ENCODE assay signal across 8 cellular contexts in the genomic region with DNA sequence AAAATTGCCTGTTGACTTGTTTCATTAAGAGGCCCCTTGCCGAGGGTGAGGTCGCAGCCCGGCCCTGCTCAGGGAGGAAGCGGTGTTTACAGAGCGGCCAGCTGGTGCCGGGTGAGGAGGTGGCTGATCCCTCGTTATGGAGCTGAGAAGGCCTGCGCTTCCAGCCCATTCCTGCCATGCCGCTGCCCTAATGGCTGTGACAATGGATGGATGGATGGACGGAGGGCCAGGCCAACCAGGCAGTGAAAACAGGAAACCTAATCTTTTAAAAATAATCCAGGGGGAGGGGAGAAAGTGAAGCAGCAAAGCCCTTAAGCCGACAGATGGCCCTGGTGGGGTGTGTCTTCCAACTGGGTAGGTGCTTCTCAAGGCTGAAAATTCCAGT. TPM values are rescaled to one million over a fixed set of nuclear protein-coding genes. Genes with fewer than 3 reads are reported as not detected.
DNase-seq lines count a peak whose midpoint lies in the region; ATAC-seq lines count a peak whose summit lies in the region.

No MANE protein-coding gene starts in this region.

- no peaks in the 10 kb centered on the region for H3K9me3 ChIP-seq in mononuclear cell (ENCODE audit: low read depth, low read length)

- H3K27me3 ChIP-seq in mononuclear cell (ENCODE audit: insufficient read depth, low read length), result no peaks in the 10 kb centered on the region

- peaks cover 94% of the 10 kb centered on the region for H3K4me1 ChIP-seq in mononuclear cell (ENCODE audit: insufficient read depth, low read length)

- H3K4me1 Mint-ChIP-seq in central memory CD8-positive, alpha-beta T cell, result peaks cover 100% of the 10 kb centered on the region

- H3K36me3 Mint-ChIP-seq in central memory CD8-positive, alpha-beta T cell (ENCODE audit: insufficient read depth), result peaks cover 14% of the 10 kb centered on the region

- peak overlapping the region; percentile 68 for H3K4me3 Mint-ChIP-seq in central memory CD8-positive, alpha-beta T cell

- H3K4me3 ChIP-seq in mononuclear cell (ENCODE audit: low read length), result peak overlapping the region; percentile 19

- DNase-seq in NCI-H1417 (lab: John Stamatoyannopoulos, UW) (peak; percentile 70 to 88 (median 72)), NCI-H1417 treated with DMSO at 0.1 percent for 48 hours (lab: John Stamatoyannopoulos, UW) (no peak), NCI-H446 treated with DMSO at 0.1 percent for 48 hours (lab: John Stamatoyannopoulos, UW) (peak; percentile 56), EL (no peak), NCI-H1436 treated with DMSO at 0.1 percent for 48 hours (lab: John Stamatoyannopoulos, UW) (no peak)
- DNase-seq in central memory CD8-positive, alpha-beta T cell (ENCODE audit: low spot score in 2 of 2), result no peak

- H3K27me3 Mint-ChIP-seq in central memory CD8-positive, alpha-beta T cell, result no peaks in the 10 kb centered on the region

- H3K27ac Mint-ChIP-seq in central memory CD8-positive, alpha-beta T cell (ENCODE audit: low read depth), result peak overlapping the region; percentile 79

- ATAC-seq in central memory CD8-positive, alpha-beta T cell (replicated peaks; ENCODE audit: extremely low read depth, poor library complexity, severe bottlenecking), result no peak
- ATAC-seq in GM18868 (IDR thresholded peaks at IDR 0.05; ENCODE audit: unreplicated experiment), result no peak

- H3K9me3 Mint-ChIP-seq in central memory CD8-positive, alpha-beta T cell, result no peaks in the 10 kb centered on the region

RNA-seq across cellular contexts. Expression of gene BCR, which starts 38.5 kb away (rescaled TPM):
- total RNA-seq in mononuclear cell, result 59.5 TPM

Comparison
In these comparisons a context has a peak if more than half of its experiments do, and no peak if none do; other contexts are left out.
1. DNase-seq: peak in NCI-H1417 (3 of 3) and NCI-H446 treated with DMSO at 0.1 percent for 48 hours (single experiment); none in NCI-H1417 treated with DMSO at 0.1 percent for 48 hours (single experiment), central memory CD8-positive, alpha-beta T cell (0 of 2), EL (single experiment) and NCI-H1436 treated with DMSO at 0.1 percent for 48 hours (single experiment).